In genomic region chr1:66752671-66753371, GRCh38 we compare ENCODE assay signal across 8 cellular contexts. TPM values are rescaled to one million over a fixed set of nuclear protein-coding genes. Genes with fewer than 3 reads are reported as not detected.
A peak's percentile ranks its signal among the peaks of the same experiment; 100 is the strongest.
DNase-seq lines count a peak whose midpoint lies in the region; ATAC-seq and TF ChIP-seq lines count a peak whose summit lies in the region.

No MANE protein-coding gene starts in this region.

- POLR2A ChIA-PET in BJ (lab: Charles Lee), result no interaction called here

- no peak overlapping the region for H3K27ac Mint-ChIP-seq in nephron progenitor cell

- H3K4me3 Mint-ChIP-seq in nephron progenitor cell, result peak overlapping the region; percentile 80

- H3K9me3 Mint-ChIP-seq in nephron progenitor cell, result no peaks in the 10 kb centered on the region

- H3K4me1 Mint-ChIP-seq in nephron progenitor cell, result peaks cover 16% of the 10 kb centered on the region

- TF ChIP-seq CTCF in BJ (IDR thresholded peaks at IDR 0.05; ENCODE audit: insufficient read depth, low read depth, low read length) (no peak), epithelial cell of proximal tubule (conservative IDR thresholded peaks at IDR 0.05; ENCODE audit: low read depth, low read length) (no peak), nephron progenitor cell (IDR thresholded peaks at IDR 0.05) (no peak)

- no peaks in the 10 kb centered on the region for H3K36me3 ChIP-seq in BJ (ENCODE audit: control insufficient read depth, insufficient read depth, low read length)

- no peak for ATAC-seq in GM21515 (IDR thresholded peaks at IDR 0.05; ENCODE audit: unreplicated experiment)

- H3K27me3 Mint-ChIP-seq in nephron progenitor cell (ENCODE audit: low read depth, poor library complexity), result peaks cover 33% of the 10 kb centered on the region

- no peaks in the 10 kb centered on the region for H3K36me3 Mint-ChIP-seq in nephron progenitor cell (ENCODE audit: low read depth)

- DNase-seq in BJ (ENCODE audit: low read depth), result no peak
- peak; percentile 32 for DNase-seq in KG1 (lab: John Stamatoyannopoulos, UW)
- DNase-seq in epithelial cell of proximal tubule (ENCODE audit: low read depth), result no peak
- peak; percentile 6 for DNase-seq in nephron progenitor cell
- DNase-seq in activated gamma-delta T cell (lab: John Stamatoyannopoulos, UW), result no peak
- DNase-seq in NCI-H82 (lab: John Stamatoyannopoulos, UW), result no peak
- no peak for DNase-seq in epidermal melanocyte (ENCODE audit: insufficient read length, low spot score)

- CTCF ChIA-PET in BJ (lab: Yijun Ruan, JAX), result interaction anchor here (0.6 to 1.8 kb wide), 5 partner anchors 9 to 1499 kb away, joined by 3 to 5 read pairs (median 4); no protein-coding TSS in a partner anchor

- peak overlapping the region; percentile 40 for H3K4me3 ChIP-seq in BJ (ENCODE audit: low read depth, low read length)
- H3K4me3 ChIP-seq in epithelial cell of proximal tubule (ENCODE audit: low read depth, low read length), result peak overlapping the region; percentile 42

- H3K27me3 ChIP-seq in BJ (ENCODE audit: control insufficient read depth, insufficient read depth, low read length), result no peaks in the 10 kb centered on the region

RNA-seq across cellular contexts. Expression of gene DYNLT5, which starts 0.6 kb away (rescaled TPM):
- polyA plus RNA-seq in BJ (2011; rRNA removed), result 0.52 and 1.1 TPM in 2 replicates
- not detected in 2 replicates for polyA minus RNA-seq in BJ (2011; rRNA and poly(A)+ RNA removed)
- total RNA-seq in epithelial cell of proximal tubule, result not detected in 2 replicates

RNA-seq across cellular contexts. Expression of gene INSL5, which starts 48.3 kb away (rescaled TPM):
- polyA plus RNA-seq in BJ (2011; rRNA removed), result not detected in 2 replicates
- not detected in 2 replicates for polyA minus RNA-seq in BJ (2011; rRNA and poly(A)+ RNA removed)
- total RNA-seq in epithelial cell of proximal tubule, result not detected in 2 replicates

Comparison
In these comparisons a context has a peak if more than half of its experiments do, and no peak if none do; other contexts are left out.
1. DNase-seq: peak in KG1 (single experiment) and nephron progenitor cell (single experiment); none in BJ (single experiment), epithelial cell of proximal tubule (single experiment), activated gamma-delta T cell (single experiment), NCI-H82 (single experiment) and epidermal melanocyte (single experiment).